In genomic region chr6:56482525-56482924, GRCh38 we compare ENCODE assay signal across 25 cellular contexts.
DNase-seq lines count a peak whose midpoint lies in the region; ATAC-seq and TF ChIP-seq lines count a peak whose summit lies in the region.
"Had no signal": no experiment of that assay in that cellular context is flagged by ENCODE, and none has a peak within 500 bp of the region (broad histone marks: within the 10 kb centered on the region; RNA-seq: fewer than 3 reads in every experiment).

No MANE protein-coding gene starts in this region.

- no peaks in the 10 kb centered on the region for H3K36me3 ChIP-seq in colonic mucosa
- no peaks in the 10 kb centered on the region for H3K36me3 ChIP-seq in uterus
- peaks cover 26% of the 10 kb centered on the region for H3K36me3 ChIP-seq in brain microvascular endothelial cell (replicated peaks)
- H3K36me3 ChIP-seq: neutrophil had no signal

- H3K27me3 ChIP-seq in colonic mucosa: no peaks in the 10 kb centered on the region
- H3K27me3 ChIP-seq in uterus: no peaks in the 10 kb centered on the region
- no peaks in the 10 kb centered on the region for H3K27me3 ChIP-seq in brain microvascular endothelial cell (replicated peaks)
- H3K27me3 ChIP-seq: neutrophil, SJCRH30, upper lobe of left lung had no signal

- H3K27ac ChIP-seq in colonic mucosa (no peak overlapping the region), uterus (peak overlapping the region; percentile 19 to 48), brain microvascular endothelial cell (no peak overlapping the region), substantia nigra (ENCODE audit: low read depth, low read length, poor library complexity, severe bottlenecking) (no peak overlapping the region)
- H3K27ac ChIP-seq: GM23248, neutrophil, psoas muscle, SJCRH30, upper lobe of left lung had no signal

- intact Hi-C loops in colonic mucosa (cut with DNase I) (loop anchor here (5.0 kb wide), 1 partner anchor 110 kb away; no protein-coding TSS in a partner anchor), uterus (cut with DNase I; ENCODE audit: low total_unique reads) (no loop called here)

- in situ Hi-C loops in brain microvascular endothelial cell (cut with HindIII; ENCODE audit: low pct_ligation_motif_present, low sequenced_read_pairs): no loop called here

- H3K4me1 ChIP-seq in colonic mucosa: no peaks in the 10 kb centered on the region
- peaks cover 0 to 10% of the 10 kb centered on the region in 2 donors for H3K4me1 ChIP-seq in uterus
- H3K4me1 ChIP-seq: psoas muscle, SJCRH30 had no signal

- peak; percentile 30 for DNase-seq in HuH-7 (ENCODE audit: low spot score)
- DNase-seq in colonic mucosa: peak; percentile 47
- DNase-seq in mucosa of gallbladder (ENCODE audit: low spot score): peak; percentile 58
- DNase-seq in uterus: no peak
- DNase-seq in brain microvascular endothelial cell: no peak
- no peak for DNase-seq in substantia nigra (lab: John Stamatoyannopoulos, UW)
- DNase-seq: activated CD4-positive, alpha-beta memory T cell treated with anti-CD3 and anti-CD28 coated beads for 36 hours; activated CD8-positive, alpha-beta memory T cell treated with anti-CD3 and anti-CD28 coated beads, Interleukin-2, amount 50 U/mL, for 4 hours; activated naive CD4-positive, alpha-beta T cell treated with anti-CD3 and anti-CD28 coated beads, Interleukin-2, amount 50 U/mL, for 16 hours; amygdala; Calu3; cortex of kidney; effector memory CD8-positive, alpha-beta T cell; erythroblast; GM23248; NCI-H1105; NCI-H2081; NCI-H345; psoas muscle; SJCRH30; stimulated activated naive CD8-positive, alpha-beta T cell treated with anti-CD3 and anti-CD28 coated beads, Interleukin-15, amount 100 ng/mL, for 72 hours; upper lobe of left lung had no signal

- H3K9me3 ChIP-seq in colonic mucosa (no peaks in the 10 kb centered on the region), uterus (no peaks in the 10 kb centered on the region)
- H3K9me3 ChIP-seq: neutrophil, psoas muscle, SJCRH30, upper lobe of left lung had no signal

- no peak for TF ChIP-seq CTCF in colonic mucosa (IDR thresholded peaks at IDR 0.05)
- no peak for TF ChIP-seq CTCF in uterus (IDR thresholded peaks at IDR 0.05)
- TF ChIP-seq CTCF in brain microvascular endothelial cell (IDR thresholded peaks at IDR 0.05; ENCODE audit: low read depth, low read length, missing control alignments): no peak

- ATAC-seq in GM18907 (IDR thresholded peaks at IDR 0.05; ENCODE audit: unreplicated experiment): no peak
- ATAC-seq: activated CD4-positive, CD25-positive, alpha-beta regulatory T cell treated with anti-CD3 and anti-CD28 coated beads, Interleukin-2, amount 50 U/mL, for 24 hours; effector memory CD8-positive, alpha-beta T cell; psoas muscle; stimulated activated naive CD8-positive, alpha-beta T cell treated with anti-CD3 and anti-CD28 coated beads, Interleukin-15, amount 100 ng/mL, for 72 hours had no signal

- no peak overlapping the region for H3K4me3 ChIP-seq in colonic mucosa
- no peak overlapping the region for H3K4me3 ChIP-seq in uterus
- no peak overlapping the region for H3K4me3 ChIP-seq in brain microvascular endothelial cell (ENCODE audit: low read depth, low read length)
- H3K4me3 ChIP-seq: GM23248, psoas muscle, SJCRH30, upper lobe of left lung had no signal

- no peak for TF ChIP-seq POLR2A in uterus (IDR thresholded peaks at IDR 0.05)

- H3K9ac ChIP-seq in colonic mucosa (ENCODE audit: low read depth in 2 of 2, low read length in 2 of 2): no peak overlapping the region
- H3K9ac ChIP-seq: GM23248 had no signal

Comparison
In these comparisons a context has a peak if more than half of its experiments do, and no peak if none do; other contexts are left out.
1. DNase-seq: peak in HuH-7 (single experiment), colonic mucosa (single experiment) and mucosa of gallbladder (single experiment); none in uterus (0 of 2), brain microvascular endothelial cell (single experiment) and substantia nigra (0 of 49).
2. H3K27ac ChIP-seq: peak in uterus (2 of 2); none in colonic mucosa (single experiment), brain microvascular endothelial cell (single experiment) and substantia nigra (single experiment).